ENCODE assay signal across 16 cellular contexts in the genomic region with DNA sequence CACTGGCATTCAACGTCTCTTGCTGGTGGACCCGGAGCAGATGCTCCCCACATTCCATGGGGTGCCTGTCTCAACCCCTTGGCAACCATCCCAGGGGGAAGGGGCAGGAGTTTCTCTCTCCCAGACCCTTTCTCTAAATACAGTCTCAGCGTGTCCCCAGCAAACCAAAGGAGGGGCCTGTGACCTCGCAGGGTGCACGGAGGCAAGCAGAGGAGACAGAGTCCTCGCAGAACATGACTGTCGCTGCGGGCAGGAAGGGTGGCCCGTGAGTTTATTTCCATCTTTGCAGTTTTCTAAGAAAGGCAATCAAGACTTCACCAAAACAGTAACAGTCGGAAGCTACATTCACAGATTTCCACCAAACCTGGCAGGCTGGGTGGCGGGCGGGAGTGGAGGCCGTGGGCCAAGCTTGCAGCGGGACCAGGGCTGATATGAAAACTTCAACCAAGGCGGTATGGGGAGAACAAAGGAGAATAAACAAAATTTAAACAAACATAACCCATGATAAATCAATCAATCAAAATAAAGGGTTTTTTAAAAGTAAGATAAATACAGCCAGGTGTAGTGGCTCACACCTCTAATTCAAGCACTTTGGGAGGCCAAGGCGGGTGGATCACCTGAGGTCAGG. TPM values are rescaled to one million over a fixed set of nuclear protein-coding genes. Genes with fewer than 3 reads are reported as not detected.
A peak's percentile ranks its signal among the peaks of the same experiment; 100 is the strongest.
DNase-seq lines count a peak whose midpoint lies in the region; ATAC-seq and TF ChIP-seq lines count a peak whose summit lies in the region.
"Had no signal": no experiment of that assay in that cellular context is flagged by ENCODE, and none has a peak within 500 bp of the region (broad histone marks: within the 10 kb centered on the region; RNA-seq: fewer than 3 reads in every experiment).

No MANE protein-coding gene starts in this region.

- H3K27ac Mint-ChIP-seq in T-helper 17 cell, result peak overlapping the region; percentile 75
- H3K27ac Mint-ChIP-seq in T-helper 2 cell treated with Interferon-gamma antibody and Interleukin-4, amounts not matched to agents 5 μg/mL and 100 μg/mL, for 36 hours, result no peak overlapping the region
- H3K27ac Mint-ChIP-seq: activated T-helper 2 cell treated with anti-CD3 and anti-CD28 coated beads, Interferon-gamma antibody, Interleukin-2, Interleukin-4, amounts not matched to agents 10 μg/mL and 5 μg/mL and 100 μg/mL, durations not matched to agents 14 hours and 24 hours and 36 hours; CD4-positive, alpha-beta T cell had no signal

- no peak for TF ChIP-seq EP300 in suprapubic skin (IDR thresholded peaks at IDR 0.05)

- no peaks in the 10 kb centered on the region for H3K36me3 ChIP-seq in left ventricle myocardium inferior
- peaks cover 13 to 36% of the 10 kb centered on the region in 2 experiments for H3K36me3 ChIP-seq in mesenchymal stem cell (ENCODE audit: control insufficient read depth in 1 of 2, insufficient read depth in 2 of 2, low read depth in 1 of 2, low read length in 2 of 2)
- H3K36me3 ChIP-seq in suprapubic skin, result peaks cover 15% of the 10 kb centered on the region

- no peak overlapping the region for H3K4me2 ChIP-seq in mesenchymal stem cell (ENCODE audit: low read length, poor library complexity, severe bottlenecking)

- no peak overlapping the region for H2BK5ac ChIP-seq in mesenchymal stem cell (ENCODE audit: low read depth, low read length, poor library complexity, severe bottlenecking)

- no peak overlapping the region for H2BK15ac ChIP-seq in mesenchymal stem cell (ENCODE audit: low read depth, poor library complexity, severe bottlenecking)

- H3K27me3 ChIP-seq in left ventricle myocardium inferior (ENCODE audit: low read depth) (no peaks in the 10 kb centered on the region), mesenchymal stem cell (ENCODE audit: control insufficient read depth in 1 of 2, insufficient read depth in 1 of 2, low read length in 2 of 2) (no peaks in the 10 kb centered on the region), suprapubic skin (no peaks in the 10 kb centered on the region)

- no peak overlapping the region for H4K91ac ChIP-seq in mesenchymal stem cell (ENCODE audit: low read length)

- TF ChIP-seq POLR2A in suprapubic skin (IDR thresholded peaks at IDR 0.05), result no peak

- H3K4me1 Mint-ChIP-seq in T-helper 17 cell, result peaks cover 30% of the 10 kb centered on the region
- H3K4me1 Mint-ChIP-seq in T-helper 2 cell treated with Interferon-gamma antibody and Interleukin-4, amounts not matched to agents 5 μg/mL and 100 μg/mL, for 36 hours (ENCODE audit: low read depth), result peaks cover 19% of the 10 kb centered on the region

- H3K14ac ChIP-seq in mesenchymal stem cell (ENCODE audit: low read length in 2 of 2), result no peak overlapping the region

- no peak overlapping the region for H3K27ac ChIP-seq in left ventricle myocardium inferior (replicated peaks)
- H3K27ac ChIP-seq in mesenchymal stem cell (ENCODE audit: low read length, poor library complexity, severe bottlenecking), result no peak overlapping the region
- no peak overlapping the region for H3K27ac ChIP-seq in suprapubic skin
- H3K27ac ChIP-seq: GM23248, SK-N-MC had no signal

- peak overlapping the region; percentile 36 for H4K8ac ChIP-seq in mesenchymal stem cell (ENCODE audit: low read length)

- intact Hi-C loops in Right ventricle myocardium inferior (cut with DNase I) (loop anchor here (2.0 kb wide), 1 partner anchor 191 kb away; no protein-coding TSS in a partner anchor), left ventricle myocardium inferior (cut with micrococcal nuclease) (no loop called here)

- H3K18ac ChIP-seq in mesenchymal stem cell (ENCODE audit: low read depth in 1 of 2, low read length in 2 of 2), result no peak overlapping the region

- ATAC-seq in Right ventricle myocardium inferior (no peak), T-helper 17 cell (no peak), GM18909 (IDR thresholded peaks at IDR 0.05; ENCODE audit: poor library complexity, unreplicated experiment) (no peak)

- H3K4me3 ChIP-seq in left ventricle myocardium inferior (no peak overlapping the region), mesenchymal stem cell (ENCODE audit: insufficient read depth in 1 of 2, low read depth in 1 of 2, low read length in 2 of 2) (no peak overlapping the region), suprapubic skin (no peak overlapping the region)
- H3K4me3 ChIP-seq: GM23248, SK-N-MC had no signal

- DNase-seq in Right ventricle myocardium inferior (ENCODE audit: missing footprints), result peak; percentile 11
- DNase-seq in left ventricle myocardium inferior, result no peak
- no peak for DNase-seq in T-helper 17 cell
- no peak for DNase-seq in mesenchymal stem cell
- no peak for DNase-seq in suprapubic skin (ENCODE audit: low spot score in 2 of 2)
- no peak for DNase-seq in GM10266 (ENCODE audit: extremely low spot score)
- no peak for DNase-seq in T-helper 2 cell treated with Interferon-gamma antibody and Interleukin-4, amounts not matched to agents 5 μg/mL and 100 μg/mL, for 36 hours (ENCODE audit: low spot score)
- DNase-seq: activated CD4-positive, alpha-beta T cell treated with anti-CD3 and anti-CD28 coated beads for 1 hour; CD4-positive, alpha-beta T cell; NCI-H774; stimulated activated CD8-positive, alpha-beta memory T cell treated with anti-CD3 and anti-CD28 coated beads, Interleukin-4, amount 100 ng/mL, for 48 hours; T1000 had no signal

- peaks cover 28% of the 10 kb centered on the region for H3K4me1 ChIP-seq in left ventricle myocardium inferior
- H3K4me1 ChIP-seq in mesenchymal stem cell (ENCODE audit: control insufficient read depth, insufficient read depth, low read depth, low read length), result peaks cover 9% of the 10 kb centered on the region
- peaks cover 8% of the 10 kb centered on the region for H3K4me1 ChIP-seq in suprapubic skin

- H2BK12ac ChIP-seq in mesenchymal stem cell (ENCODE audit: low read length in 2 of 2), result no peak overlapping the region

- no peak overlapping the region for H3K4me3 Mint-ChIP-seq in T-helper 17 cell
- H3K4me3 Mint-ChIP-seq in T-helper 2 cell treated with Interferon-gamma antibody and Interleukin-4, amounts not matched to agents 5 μg/mL and 100 μg/mL, for 36 hours, result no peak overlapping the region
- H3K4me3 Mint-ChIP-seq: CD4-positive, alpha-beta T cell had no signal

- H2BK120ac ChIP-seq in mesenchymal stem cell (ENCODE audit: low read depth, low read length), result no peak overlapping the region

- no peaks in the 10 kb centered on the region for H3K36me3 Mint-ChIP-seq in T-helper 17 cell (ENCODE audit: low read depth)
- H3K36me3 Mint-ChIP-seq in T-helper 2 cell treated with Interferon-gamma antibody and Interleukin-4, amounts not matched to agents 5 μg/mL and 100 μg/mL, for 36 hours (ENCODE audit: low read depth), result peaks cover 4% of the 10 kb centered on the region

- 80% methylated on average over 11 of the region's 16 CpGs for WGBS in mesenchymal stem cell
- WGBS in suprapubic skin, result 79% methylated on average over 16 of the region's 16 CpGs

- H3K23ac ChIP-seq in mesenchymal stem cell (ENCODE audit: low read length in 2 of 2), result no peak overlapping the region

- no peak for TF ChIP-seq CTCF in left ventricle myocardium inferior (IDR thresholded peaks at IDR 0.05; ENCODE audit: borderline replicate concordance)
- no peak for TF ChIP-seq CTCF in suprapubic skin (IDR thresholded peaks at IDR 0.05)
- TF ChIP-seq CTCF in GM10266 (IDR thresholded peaks at IDR 0.05; ENCODE audit: control insufficient read depth, insufficient read depth, low read depth, missing control alignments), result no peak

- no peaks in the 10 kb centered on the region for H3K27me3 Mint-ChIP-seq in T-helper 17 cell
- no peaks in the 10 kb centered on the region for H3K27me3 Mint-ChIP-seq in T-helper 2 cell treated with Interferon-gamma antibody and Interleukin-4, amounts not matched to agents 5 μg/mL and 100 μg/mL, for 36 hours (ENCODE audit: low read depth)
- H3K27me3 Mint-ChIP-seq: CD4-positive, alpha-beta T cell had no signal

- no peak overlapping the region for H3K4ac ChIP-seq in mesenchymal stem cell (ENCODE audit: low read depth in 1 of 2, low read length in 2 of 2)

- H3K79me1 ChIP-seq in mesenchymal stem cell (replicated peaks; ENCODE audit: low read length, poor library complexity, severe bottlenecking), result peaks cover 55% of the 10 kb centered on the region

- H2AFZ ChIP-seq in mesenchymal stem cell (ENCODE audit: low read depth, low read length), result no peak overlapping the region
- H2AFZ ChIP-seq: GM23248 had no signal

- no peak overlapping the region for H3K9ac ChIP-seq in mesenchymal stem cell (ENCODE audit: low read length)
- H3K9ac ChIP-seq: GM23248 had no signal

- H3K9me3 ChIP-seq in left ventricle myocardium inferior (replicated peaks) (no peaks in the 10 kb centered on the region), T-helper 17 cell (ENCODE audit: control insufficient read depth, low read length, poor library complexity, severe bottlenecking) (no peaks in the 10 kb centered on the region), mesenchymal stem cell (ENCODE audit: control insufficient read depth, low read length) (no peaks in the 10 kb centered on the region), suprapubic skin (no peaks in the 10 kb centered on the region)

- H3K9me3 Mint-ChIP-seq in T-helper 2 cell treated with Interferon-gamma antibody and Interleukin-4, amounts not matched to agents 5 μg/mL and 100 μg/mL, for 36 hours, result no peaks in the 10 kb centered on the region
- H3K9me3 Mint-ChIP-seq: activated T-helper 2 cell treated with anti-CD3 and anti-CD28 coated beads, Interferon-gamma antibody, Interleukin-2, Interleukin-4, amounts not matched to agents 10 μg/mL and 5 μg/mL and 100 μg/mL, durations not matched to agents 14 hours and 24 hours and 36 hours; CD4-positive, alpha-beta T cell had no signal

- no peak overlapping the region for H2AK5ac ChIP-seq in mesenchymal stem cell (ENCODE audit: low read length, severe bottlenecking)

RNA-seq across cellular contexts. Expression of gene BRF1, which starts 18.6 kb away (rescaled TPM):
- total RNA-seq in Right ventricle myocardium inferior (19.0 TPM), left ventricle myocardium inferior (19.8 TPM), T-helper 17 cell (10 to 100 TPM; 60.1 to 62.6 TPM), suprapubic skin (100 to 1,000 TPM in 1 of 4 donors, 10 to 100 TPM in 3; 37.9 to 102 (median 52.5) TPM)
- polyA plus RNA-seq in mesenchymal stem cell (2013, experiment 1 of 2), result 11.5 TPM
- polyA plus RNA-seq in mesenchymal stem cell (2013, experiment 2 of 2), result 11.0 TPM

RNA-seq across cellular contexts. Expression of gene PACS2, which starts 32.3 kb away (rescaled TPM):
- total RNA-seq in Right ventricle myocardium inferior (69.1 TPM), left ventricle myocardium inferior (64.0 TPM), T-helper 17 cell (10 to 100 TPM; 56.0 to 64.9 TPM), suprapubic skin (100 to 1,000 TPM in 1 of 4 donors, 10 to 100 TPM in 3; 41.9 to 100 (median 66.6) TPM)
- 39.0 TPM for polyA plus RNA-seq in mesenchymal stem cell (2013, experiment 1 of 2)
- 35.9 TPM for polyA plus RNA-seq in mesenchymal stem cell (2013, experiment 2 of 2)

RNA-seq across cellular contexts. Expression of gene BTBD6, which starts 33.9 kb away (rescaled TPM):
- total RNA-seq in Right ventricle myocardium inferior (48.8 TPM), left ventricle myocardium inferior (45.3 TPM), T-helper 17 cell (10 to 100 TPM; 34.9 to 36.2 TPM), suprapubic skin (10 to 100 TPM; 38.9 to 63.7 (median 58.6) TPM)
- 21.9 TPM for polyA plus RNA-seq in mesenchymal stem cell (2013, experiment 1 of 2)
- 23.4 TPM for polyA plus RNA-seq in mesenchymal stem cell (2013, experiment 2 of 2)
